25 cellular contexts compared by ENCODE assay signal in the genomic region with DNA sequence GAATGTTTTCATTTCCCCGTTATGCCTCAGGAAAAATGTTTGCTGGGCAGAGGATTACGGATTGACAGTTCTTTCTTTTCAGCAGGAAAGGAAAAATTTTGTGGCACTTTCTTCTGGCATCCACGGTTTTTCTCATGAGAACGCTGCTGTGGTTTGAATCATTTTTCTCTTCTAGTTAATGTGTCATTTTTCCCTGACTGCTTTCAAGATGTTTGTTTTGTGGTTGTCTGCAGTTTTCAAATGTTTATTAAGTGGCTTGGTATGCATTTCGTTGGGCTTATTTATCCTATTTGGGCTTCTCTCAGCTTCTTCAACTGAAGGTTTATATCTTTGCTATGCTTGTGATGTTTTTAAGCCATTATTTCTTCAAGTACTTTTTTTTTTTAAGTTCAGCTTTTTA.
A peak's percentile ranks its signal among the peaks of the same experiment; 100 is the strongest.
DNase-seq lines count a peak whose midpoint lies in the region; ATAC-seq, FAIRE-seq and TF ChIP-seq lines count a peak whose summit lies in the region.
"Had no signal": no experiment of that assay in that cellular context is flagged by ENCODE, and none has a peak within 500 bp of the region (broad histone marks: within the 10 kb centered on the region; RNA-seq: fewer than 3 reads in every experiment).

No MANE protein-coding gene starts in this region.

- no peak for FAIRE-seq in endothelial cell of umbilical vein (lab: Jason Lieb, UNC)
- FAIRE-seq: G401.6, GM12878 had no signal

- H3K27me3 ChIP-seq in endothelial cell of umbilical vein (ENCODE audit: control insufficient read depth in 2 of 2, insufficient read depth in 2 of 2, low read length in 2 of 2) = no peaks in the 10 kb centered on the region
- H3K27me3 ChIP-seq: SJCRH30 had no signal

- POLR2A ChIA-PET in endothelial cell of umbilical vein (lab: Charles Lee) = no interaction called here
- POLR2A ChIA-PET in activated CD8-positive, alpha-beta T cell treated with anti-CD3 and anti-CD28 coated beads for 36 hours (lab: Charles Lee) = no interaction called here

- no peak overlapping the region for H2AFZ ChIP-seq in endothelial cell of umbilical vein (ENCODE audit: low read depth, low read length)
- H2AFZ ChIP-seq: PC-9 had no signal

- H3K9me3 ChIP-seq in endothelial cell of umbilical vein (replicated peaks; ENCODE audit: control insufficient read depth, insufficient read depth, low read length) = no peaks in the 10 kb centered on the region
- H3K9me3 ChIP-seq: Caco-2, right lobe of liver, SJCRH30 had no signal

- no peak for TF ChIP-seq POLR2A in endothelial cell of umbilical vein (IDR thresholded peaks at IDR 0.05; ENCODE audit: low read depth, low read length)

- H3K36me3 Mint-ChIP-seq in HFFc6 (ENCODE audit: low read depth) = no peaks in the 10 kb centered on the region
- no peaks in the 10 kb centered on the region for H3K36me3 Mint-ChIP-seq in osteocyte (ENCODE audit: unreplicated experiment)
- H3K36me3 Mint-ChIP-seq in activated T-cell treated with anti-CD3 and anti-CD28 coated beads, Interleukin-2, amount 50 U/mL, for 72 hours (ENCODE audit: insufficient read depth in 2 of 2) = no peaks in the 10 kb centered on the region
- no peaks in the 10 kb centered on the region for H3K36me3 Mint-ChIP-seq in activated CD8-positive, alpha-beta T cell treated with anti-CD3 and anti-CD28 coated beads for 36 hours (ENCODE audit: low read depth)
- H3K36me3 Mint-ChIP-seq: naive thymus-derived CD8-positive, alpha-beta T cell had no signal

- H3K4me3 Mint-ChIP-seq in HFFc6 (peak overlapping the region; percentile 48), osteocyte (ENCODE audit: unreplicated experiment) (peak overlapping the region; percentile 69)
- no peak overlapping the region for H3K4me3 Mint-ChIP-seq in activated T-cell treated with anti-CD3 and anti-CD28 coated beads, Interleukin-2, amount 50 U/mL, for 72 hours
- H3K4me3 Mint-ChIP-seq in activated CD8-positive, alpha-beta T cell treated with anti-CD3 and anti-CD28 coated beads for 36 hours = no peak overlapping the region
- H3K4me3 Mint-ChIP-seq: activated CD4-positive, alpha-beta T cell treated with anti-CD3 and anti-CD28 coated beads, Interleukin-2, amount 10 ng/mL, durations not matched to agents 7 days and 5 days; H9; naive thymus-derived CD8-positive, alpha-beta T cell; T-helper 1 cell treated with Interleukin-12 subunit alpha and Interleukin-12 subunit beta and Interleukin-4 antibody, amounts not matched to agents 30 μg/mL and 1 μg/mL, for 36 hours had no signal

- H3K27me3 Mint-ChIP-seq in HFFc6 (ENCODE audit: insufficient read depth) (peaks cover 10% of the 10 kb centered on the region), osteocyte (ENCODE audit: unreplicated experiment) (no peaks in the 10 kb centered on the region)
- H3K27me3 Mint-ChIP-seq in activated T-cell treated with anti-CD3 and anti-CD28 coated beads, Interleukin-2, amount 50 U/mL, for 72 hours (ENCODE audit: low read depth) = no peaks in the 10 kb centered on the region
- H3K27me3 Mint-ChIP-seq in activated CD8-positive, alpha-beta T cell treated with anti-CD3 and anti-CD28 coated beads for 36 hours = no peaks in the 10 kb centered on the region
- H3K27me3 Mint-ChIP-seq: activated CD4-positive, alpha-beta T cell treated with anti-CD3 and anti-CD28 coated beads, Interleukin-2, amount 10 ng/mL, durations not matched to agents 7 days and 5 days had no signal

- no peaks in the 10 kb centered on the region for H3K36me3 ChIP-seq in endothelial cell of umbilical vein (ENCODE audit: control insufficient read depth in 2 of 2, extremely low read depth in 1 of 2, insufficient read depth in 2 of 2, low read length in 2 of 2)
- H3K36me3 ChIP-seq: right lobe of liver, SJCRH30 had no signal

- H3K4me1 ChIP-seq in endothelial cell of umbilical vein (ENCODE audit: control insufficient read depth, extremely low read depth, insufficient read depth, low read length) = no peaks in the 10 kb centered on the region
- H3K4me1 ChIP-seq: Caco-2, right lobe of liver, SJCRH30 had no signal

- peak; percentile 37 for DNase-seq in AG20443 (ENCODE audit: low spot score)
- DNase-seq in HFFc6 = peak; percentile 67
- DNase-seq in endothelial cell of umbilical vein (ENCODE audit: low read depth, low spot score) = peak; percentile 5
- no peak for DNase-seq in osteocyte (ENCODE audit: extremely low spot score, unreplicated experiment)
- DNase-seq in activated T-cell treated with anti-CD3 and anti-CD28 coated beads, Interleukin-2, amount 50 U/mL, for 72 hours = no peak
- no peak for DNase-seq in NOMO-1 treated with dmso at 0.1 percent for 144 hours (lab: John Stamatoyannopoulos, UW; ENCODE audit: unreplicated experiment)
- no peak for DNase-seq in activated CD8-positive, alpha-beta T cell treated with anti-CD3 and anti-CD28 coated beads for 36 hours
- DNase-seq: activated CD4-positive, alpha-beta T cell treated with anti-CD3 and anti-CD28 coated beads, Interleukin-2, amount 10 ng/mL, durations not matched to agents 7 days and 5 days; activated CD8-positive, alpha-beta memory T cell treated with anti-CD3 and anti-CD28 coated beads, Interleukin-2, amount 50 U/mL, for 48 hours; activated gamma-delta T cell; Caco-2; central memory CD4-positive, alpha-beta T cell; H9; KG1; mesendoderm; naive thymus-derived CD8-positive, alpha-beta T cell; NCI-H1048; NCI-H345; NCI-H82; PC-9; SJCRH30 had no signal

- no peaks in the 10 kb centered on the region for H3K9me1 ChIP-seq in endothelial cell of umbilical vein (replicated peaks; ENCODE audit: control insufficient read depth, extremely low read depth, insufficient read depth, low read length)

- intact Hi-C loops in endothelial cell of umbilical vein (cut with micrococcal nuclease) = no loop called here
- intact Hi-C loops in activated CD8-positive, alpha-beta T cell treated with anti-CD3 and anti-CD28 coated beads for 36 hours (cut with micrococcal nuclease) = no loop called here

- no peak for ATAC-seq in activated T-cell treated with anti-CD3 and anti-CD28 coated beads, Interleukin-2, amount 50 U/mL, for 72 hours (replicated peaks in 1 of 2)
- ATAC-seq in activated CD8-positive, alpha-beta T cell treated with anti-CD3 and anti-CD28 coated beads for 36 hours = no peak
- ATAC-seq: GM12878; naive thymus-derived CD8-positive, alpha-beta T cell had no signal

- CTCF ChIA-PET in endothelial cell of umbilical vein (lab: Charles Lee) = no interaction called here
- CTCF ChIA-PET in activated CD8-positive, alpha-beta T cell treated with anti-CD3 and anti-CD28 coated beads for 36 hours (lab: Charles Lee) = no interaction called here

- TF ChIP-seq CTCF in HFFc6 (IDR thresholded peaks at IDR 0.05) = no peak
- TF ChIP-seq CTCF in endothelial cell of umbilical vein (IDR thresholded peaks at IDR 0.05; ENCODE audit: extremely low read depth in 1 of 2, insufficient read depth in 1 of 2, low read depth in 1 of 2, low read length in 2 of 2) = no peak
- no peak for TF ChIP-seq CTCF in osteocyte (IDR thresholded peaks at IDR 0.05)
- TF ChIP-seq CTCF in activated CD8-positive, alpha-beta T cell treated with anti-CD3 and anti-CD28 coated beads for 36 hours (IDR thresholded peaks at IDR 0.05) = no peak

- H3K4me2 ChIP-seq in endothelial cell of umbilical vein (ENCODE audit: insufficient read depth, low read length) = no peak overlapping the region
- H3K4me2 ChIP-seq: PC-9 had no signal

- H3K9me3 Mint-ChIP-seq in HFFc6 = no peaks in the 10 kb centered on the region
- peaks cover 3% of the 10 kb centered on the region for H3K9me3 Mint-ChIP-seq in osteocyte (ENCODE audit: unreplicated experiment)
- peaks cover 4 to 8% of the 10 kb centered on the region in 2 donors for H3K9me3 Mint-ChIP-seq in activated T-cell treated with anti-CD3 and anti-CD28 coated beads, Interleukin-2, amount 50 U/mL, for 72 hours
- peaks cover 1% of the 10 kb centered on the region for H3K9me3 Mint-ChIP-seq in activated CD8-positive, alpha-beta T cell treated with anti-CD3 and anti-CD28 coated beads for 36 hours

- no peak overlapping the region for H3K27ac Mint-ChIP-seq in HFFc6
- H3K27ac Mint-ChIP-seq in osteocyte (ENCODE audit: unreplicated experiment) = peak overlapping the region; percentile 86
- no peak overlapping the region for H3K27ac Mint-ChIP-seq in activated T-cell treated with anti-CD3 and anti-CD28 coated beads, Interleukin-2, amount 50 U/mL, for 72 hours
- H3K27ac Mint-ChIP-seq in activated CD8-positive, alpha-beta T cell treated with anti-CD3 and anti-CD28 coated beads for 36 hours = no peak overlapping the region
- H3K27ac Mint-ChIP-seq: activated CD4-positive, alpha-beta T cell treated with anti-CD3 and anti-CD28 coated beads, Interleukin-2, amount 10 ng/mL, durations not matched to agents 7 days and 5 days; naive thymus-derived CD8-positive, alpha-beta T cell; T-helper 1 cell treated with Interleukin-12 subunit alpha and Interleukin-12 subunit beta and Interleukin-4 antibody, amounts not matched to agents 30 μg/mL and 1 μg/mL, for 36 hours had no signal

- H3K4me3 ChIP-seq in endothelial cell of umbilical vein (replicated peaks in 1 of 3; ENCODE audit: insufficient read depth in 1 of 3, low read depth in 1 of 3, low read length in 3 of 3) = no peak overlapping the region
- H3K4me3 ChIP-seq: GM12878, PC-9, right lobe of liver, SJCRH30 had no signal

- H3K4me1 Mint-ChIP-seq in HFFc6 (ENCODE audit: low read depth) = peaks cover 15% of the 10 kb centered on the region
- H3K4me1 Mint-ChIP-seq in osteocyte (ENCODE audit: unreplicated experiment) = peaks cover 30% of the 10 kb centered on the region
- H3K4me1 Mint-ChIP-seq in activated T-cell treated with anti-CD3 and anti-CD28 coated beads, Interleukin-2, amount 50 U/mL, for 72 hours (ENCODE audit: low read depth) = no peaks in the 10 kb centered on the region
- no peaks in the 10 kb centered on the region for H3K4me1 Mint-ChIP-seq in activated CD8-positive, alpha-beta T cell treated with anti-CD3 and anti-CD28 coated beads for 36 hours (ENCODE audit: low read depth)
- H3K4me1 Mint-ChIP-seq: activated CD4-positive, alpha-beta T cell treated with anti-CD3 and anti-CD28 coated beads, Interleukin-2, amount 10 ng/mL, durations not matched to agents 7 days and 5 days; naive thymus-derived CD8-positive, alpha-beta T cell had no signal

- no peak overlapping the region for H3K27ac ChIP-seq in endothelial cell of umbilical vein (ENCODE audit: insufficient read depth, low read depth, low read length)
- H3K27ac ChIP-seq: PC-9, right lobe of liver, SJCRH30 had no signal

- no peaks in the 10 kb centered on the region for H3K79me2 ChIP-seq in endothelial cell of umbilical vein (ENCODE audit: control insufficient read depth, insufficient read depth, low read length)

- H3K9ac ChIP-seq in endothelial cell of umbilical vein (replicated peaks; ENCODE audit: extremely low read depth, insufficient read depth, low read length) = no peak overlapping the region

- dilution Hi-C loops in endothelial cell of umbilical vein (cut with MboI; ENCODE audit: extremely low pct_ligation_motif_present, low sequenced_read_pairs) = no loop called here

- H4K20me1 ChIP-seq in endothelial cell of umbilical vein (replicated peaks; ENCODE audit: control insufficient read depth, extremely low read depth, insufficient read depth, low read length) = no peaks in the 10 kb centered on the region

- no TSS peak for BruUV-seq in endothelial cell of umbilical vein (replicated peaks; lab: Mats Ljungman, UMichigan)

TF ChIP-seq in endothelial cell of umbilical vein, 7 proteins besides CTCF, POLR2A, EP300 and RAD21 (continues in another document):
- no peak for TF ChIP-seq MYC (IDR thresholded peaks at IDR 0.05; ENCODE audit: low read depth, low read length)

Comparison
In these comparisons a context has a peak if more than half of its experiments do, and no peak if none do; other contexts are left out.
1. DNase-seq: peak in AG20443 (single experiment), HFFc6 (single experiment) and endothelial cell of umbilical vein (single experiment); none in osteocyte (single experiment), activated T-cell treated with anti-CD3 and anti-CD28 coated beads, Interleukin-2, amount 50 U/mL, for 72 hours (0 of 2), NOMO-1 treated with dmso at 0.1 percent for 144 hours (single experiment) and activated CD8-positive, alpha-beta T cell treated with anti-CD3 and anti-CD28 coated beads for 36 hours (single experiment).
2. H3K4me3 Mint-ChIP-seq: peak in HFFc6 (single experiment) and osteocyte (single experiment); none in activated T-cell treated with anti-CD3 and anti-CD28 coated beads, Interleukin-2, amount 50 U/mL, for 72 hours (0 of 2) and activated CD8-positive, alpha-beta T cell treated with anti-CD3 and anti-CD28 coated beads for 36 hours (single experiment).